In the genomic region with DNA sequence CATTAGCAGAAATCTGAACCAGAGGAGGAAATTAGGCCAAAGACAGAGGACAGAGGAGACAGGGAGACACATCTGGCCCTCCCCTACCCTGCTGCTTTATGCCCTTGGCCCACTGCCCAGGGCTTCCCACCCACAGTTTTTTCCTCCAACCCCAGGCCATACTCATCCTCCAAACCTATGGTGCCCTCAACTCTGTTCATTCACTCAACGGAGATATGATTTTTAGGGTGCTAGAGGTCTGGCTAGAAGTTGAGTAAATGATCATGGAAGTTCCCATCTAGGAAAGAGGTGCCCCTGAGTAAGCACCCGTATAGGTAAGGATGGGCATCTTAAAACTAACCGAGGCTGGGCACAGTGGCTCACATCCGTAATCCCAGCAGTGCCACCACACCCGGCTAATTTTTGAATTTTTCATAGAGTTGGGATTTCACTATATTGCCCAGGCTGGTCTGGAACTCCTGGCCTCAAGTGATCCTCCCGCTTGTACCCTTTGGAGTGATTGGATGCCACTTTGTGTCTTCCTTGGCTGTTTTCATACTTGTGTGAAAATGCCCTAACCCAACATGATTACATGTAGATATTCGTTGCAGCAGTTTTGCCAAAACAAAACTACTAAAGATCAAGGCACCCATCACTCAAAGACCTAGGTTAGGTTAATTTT, we compare ENCODE assay signal across 29 cellular contexts. TPM values are rescaled to one million over a fixed set of nuclear protein-coding genes. Genes with fewer than 3 reads are reported as not detected.
A peak's percentile ranks its signal among the peaks of the same experiment; 100 is the strongest.
DNase-seq lines count a peak whose midpoint lies in the region; ATAC-seq, FAIRE-seq and TF ChIP-seq lines count a peak whose summit lies in the region.
"Had no signal": no experiment of that assay in that cellular context is flagged by ENCODE, and none has a peak within 500 bp of the region (broad histone marks: within the 10 kb centered on the region; RNA-seq: fewer than 3 reads in every experiment).

No MANE protein-coding gene starts in this region.

- H3K36me3 ChIP-seq in Caco-2 (ENCODE audit: control insufficient read depth, insufficient read depth, low read length) (peaks cover 17% of the 10 kb centered on the region), HUES6 (ENCODE audit: control insufficient read depth, insufficient read depth, low read length) (peaks cover 39% of the 10 kb centered on the region), astrocyte (ENCODE audit: insufficient read depth, low read length) (peaks cover 14% of the 10 kb centered on the region)
- H3K36me3 ChIP-seq: BE2C, prostate gland, vagina had no signal

- peaks cover 37% of the 10 kb centered on the region for H4K20me1 ChIP-seq in astrocyte (ENCODE audit: insufficient read depth, low read length)

- H3K4me2 ChIP-seq in astrocyte (ENCODE audit: low read length) = no peak overlapping the region

- H3K79me2 ChIP-seq in astrocyte (ENCODE audit: insufficient read depth, low read length) = peaks cover 39% of the 10 kb centered on the region

- POLR2A ChIA-PET in Caco-2 (lab: Charles Lee) = interaction anchor here (0.9 to 1.3 kb wide), 2 partner anchors 11 to 57 kb away, joined by 3 to 7 read pairs; no protein-coding TSS in a partner anchor

- no peak for TF ChIP-seq CTCF in Caco-2 (IDR thresholded peaks at IDR 0.05; ENCODE audit: insufficient read depth in 1 of 2, low read depth in 1 of 2, low read length in 1 of 2, severe bottlenecking in 1 of 2, unreplicated experiment in 1 of 2)
- TF ChIP-seq CTCF in astrocyte (IDR thresholded peaks at IDR 0.05; ENCODE audit: insufficient read depth, low read depth, low read length) = no peak
- TF ChIP-seq CTCF in nephron progenitor cell (IDR thresholded peaks at IDR 0.05) = no peak

- no TSS peak for BruUV-seq in Caco-2 (replicated peaks; lab: Mats Ljungman, UMichigan)

- H3K9ac ChIP-seq in HUES6 (ENCODE audit: low read length) = peak overlapping the region; percentile 34
- H3K9ac ChIP-seq in astrocyte (ENCODE audit: low read length) = no peak overlapping the region

- H3K9me3 Mint-ChIP-seq in Caco-2 (ENCODE audit: unreplicated experiment) (no peaks in the 10 kb centered on the region), astrocyte (ENCODE audit: unreplicated experiment) (no peaks in the 10 kb centered on the region), nephron progenitor cell (no peaks in the 10 kb centered on the region)
- H3K9me3 Mint-ChIP-seq: activated CD4-positive, alpha-beta T cell treated with anti-CD3 and anti-CD28 coated beads, Interleukin-2, amount 10 ng/mL, durations not matched to agents 24 days and 14 days; activated naive CD8-positive, alpha-beta T cell treated with anti-CD3 and anti-CD28 coated beads, Interleukin-2, amount 10 ng/mL, durations not matched to agents 7 days and 5 days; activated T-cell treated with anti-CD3 and anti-CD28 coated beads, Interleukin-2, amount 50 U/mL, for 24 hours; CD8-positive, alpha-beta memory T cell; IgD-negative memory B cell had no signal

- ATAC-seq in HG03045 (IDR thresholded peaks at IDR 0.05; ENCODE audit: unreplicated experiment) (no peak), GM21447 (IDR thresholded peaks at IDR 0.05; ENCODE audit: unreplicated experiment) (no peak)

- no peak for FAIRE-seq in astrocyte (lab: Jason Lieb, UNC)
- FAIRE-seq: frontal cortex had no signal

- CTCF ChIA-PET in Caco-2 (lab: Charles Lee) = no interaction called here

- H3K27ac ChIP-seq in HUES6 (ENCODE audit: low read depth, low read length) (no peak overlapping the region), astrocyte (ENCODE audit: low read depth, low read length) (no peak overlapping the region)
- H3K27ac ChIP-seq: testis, vagina had no signal

- H3K4me1 Mint-ChIP-seq in Caco-2 (ENCODE audit: low read depth, unreplicated experiment) (peaks cover 15% of the 10 kb centered on the region), astrocyte (ENCODE audit: low read depth, unreplicated experiment) (peaks cover 17% of the 10 kb centered on the region), nephron progenitor cell (peaks cover 28% of the 10 kb centered on the region)

- H3K4me3 ChIP-seq in Caco-2 (ENCODE audit: low read depth, low read length) (no peak overlapping the region), HUES6 (ENCODE audit: low read depth, low read length) (no peak overlapping the region), astrocyte (ENCODE audit: insufficient read depth, low read depth, low read length) (no peak overlapping the region)
- H3K4me3 ChIP-seq: HAP-1, prostate gland, testis, vagina had no signal

- H3K36me3 Mint-ChIP-seq in Caco-2 (ENCODE audit: insufficient read depth, unreplicated experiment) = peaks cover 80% of the 10 kb centered on the region
- peaks cover 34% of the 10 kb centered on the region for H3K36me3 Mint-ChIP-seq in astrocyte (ENCODE audit: low read depth, unreplicated experiment)
- peaks cover 27% of the 10 kb centered on the region for H3K36me3 Mint-ChIP-seq in nephron progenitor cell (ENCODE audit: low read depth)
- H3K36me3 Mint-ChIP-seq: activated naive CD8-positive, alpha-beta T cell treated with anti-CD3 and anti-CD28 coated beads, Interleukin-2, amount 10 ng/mL, durations not matched to agents 7 days and 5 days; CD8-positive, alpha-beta memory T cell; IgD-negative memory B cell had no signal

- H3K27me3 ChIP-seq in Caco-2 (replicated peaks; ENCODE audit: control insufficient read depth, insufficient read depth, low read length) = no peaks in the 10 kb centered on the region
- H3K27me3 ChIP-seq in HUES6 (ENCODE audit: control insufficient read depth, insufficient read depth, low read length) = no peaks in the 10 kb centered on the region
- H3K27me3 ChIP-seq in astrocyte (ENCODE audit: insufficient read depth, low read length) = no peaks in the 10 kb centered on the region
- H3K27me3 ChIP-seq: testis, vagina had no signal

- H3K4me3 Mint-ChIP-seq in Caco-2 (ENCODE audit: unreplicated experiment) (peak overlapping the region; percentile 89), astrocyte (ENCODE audit: unreplicated experiment) (peak overlapping the region; percentile 100), nephron progenitor cell (no peak overlapping the region)
- H3K4me3 Mint-ChIP-seq: activated CD4-positive, alpha-beta T cell treated with anti-CD3 and anti-CD28 coated beads, Interleukin-2, amount 10 ng/mL, durations not matched to agents 24 days and 14 days; activated naive CD8-positive, alpha-beta T cell treated with anti-CD3 and anti-CD28 coated beads, Interleukin-2, amount 10 ng/mL, durations not matched to agents 7 days and 5 days; activated T-cell treated with anti-CD3 and anti-CD28 coated beads, Interleukin-2, amount 50 U/mL, for 24 hours; CD8-positive, alpha-beta memory T cell; IgD-negative memory B cell had no signal

- H2AFZ ChIP-seq in astrocyte (ENCODE audit: low read depth, low read length) = no peak overlapping the region

- intact Hi-C loops in Caco-2 (cut with micrococcal nuclease; ENCODE audit: unreplicated experiment) = loop anchor here (1.0 kb wide), 1 partner anchor 48 kb away; a partner anchor contains a TSS

- H3K27me3 Mint-ChIP-seq in Caco-2 (ENCODE audit: insufficient read depth, unreplicated experiment) (no peaks in the 10 kb centered on the region), astrocyte (ENCODE audit: low read depth, unreplicated experiment) (no peaks in the 10 kb centered on the region), nephron progenitor cell (ENCODE audit: low read depth, poor library complexity) (no peaks in the 10 kb centered on the region)
- H3K27me3 Mint-ChIP-seq: activated T-cell treated with anti-CD3 and anti-CD28 coated beads, Interleukin-2, amount 50 U/mL, for 24 hours; IgD-negative memory B cell had no signal

- peaks cover 25% of the 10 kb centered on the region for H3K4me1 ChIP-seq in Caco-2
- H3K4me1 ChIP-seq in HUES6 (ENCODE audit: control insufficient read depth, insufficient read depth, low read length) = 0 out of 2 replicates have a peak, but pooled peaks cover 6% of the 10 kb centered on the region
- H3K4me1 ChIP-seq in astrocyte (ENCODE audit: insufficient read depth, low read length) = peaks cover 19% of the 10 kb centered on the region
- H3K4me1 ChIP-seq: BE2C, vagina had no signal

- H3K9me3 ChIP-seq in Caco-2 = no peaks in the 10 kb centered on the region
- no peaks in the 10 kb centered on the region for H3K9me3 ChIP-seq in HUES6 (ENCODE audit: control insufficient read depth, insufficient read depth, low read depth, low read length)
- H3K9me3 ChIP-seq in astrocyte (ENCODE audit: insufficient read depth, low read depth, low read length) = no peaks in the 10 kb centered on the region
- H3K9me3 ChIP-seq: BE2C, HAP-1, prostate gland, testis, vagina had no signal

- H3K27ac Mint-ChIP-seq in Caco-2 (ENCODE audit: unreplicated experiment) (peak overlapping the region; percentile 99), astrocyte (ENCODE audit: unreplicated experiment) (no peak overlapping the region), nephron progenitor cell (peak overlapping the region; percentile 86)
- H3K27ac Mint-ChIP-seq: activated CD4-positive, alpha-beta T cell treated with anti-CD3 and anti-CD28 coated beads, Interleukin-2, amount 10 ng/mL, durations not matched to agents 24 days and 14 days; activated naive CD8-positive, alpha-beta T cell treated with anti-CD3 and anti-CD28 coated beads, Interleukin-2, amount 10 ng/mL, durations not matched to agents 7 days and 5 days; activated T-cell treated with anti-CD3 and anti-CD28 coated beads, Interleukin-2, amount 50 U/mL, for 24 hours; CD8-positive, alpha-beta memory T cell; IgD-negative memory B cell had no signal

- peak in 1 of 2 experiments; percentile 40 for DNase-seq in Caco-2
- DNase-seq in astrocyte (ENCODE audit: low read depth) = no peak
- no peak for DNase-seq in nephron progenitor cell
- DNase-seq in NCI-H146 treated with DMSO at 0.1 percent for 48 hours (lab: John Stamatoyannopoulos, UW; ENCODE audit: unreplicated experiment) = no peak
- no peak for DNase-seq in iPS-NIHi11 (ENCODE audit: low spot score)
- DNase-seq: activated CD4-positive, alpha-beta T cell treated with anti-CD3 and anti-CD28 coated beads, Interleukin-2, amount 10 ng/mL, durations not matched to agents 24 days and 14 days; activated gamma-delta T cell; activated naive CD8-positive, alpha-beta T cell treated with anti-CD3 and anti-CD28 coated beads, Interleukin-2, amount 10 ng/mL, durations not matched to agents 7 days and 5 days; activated T-cell treated with anti-CD3 and anti-CD28 coated beads, Interleukin-2, amount 50 U/mL, for 24 hours; BE2C; CD8-positive, alpha-beta memory T cell; central memory CD4-positive, alpha-beta T cell; NCI-H1105; NCI-H2029; NCI-H2227 treated with DMSO at 0.1 percent for 48 hours; NCI-H748 treated with DMSO at 0.1 percent for 48 hours; stimulated activated CD4-positive, alpha-beta T cell treated with anti-CD3 and anti-CD28 coated beads, Interleukin-15, amount 100 ng/mL, for 24 hours; stimulated activated naive CD4-positive, alpha-beta T cell treated with Interleukin-2 at 50 U/mL for 16 hours; testis had no signal

RNA-seq across cellular contexts. Expression of a gene that starts 4.4 kb away (rescaled TPM):
- total RNA-seq in Caco-2 (2022) (2,564 and 2,674 TPM in 2 replicates), astrocyte (1,741 and 1,989 TPM in 2 replicates)
- total RNA-seq: myocyte had no signal

RNA-seq across cellular contexts. Expression of a gene that starts 48.4 kb away (rescaled TPM):
- total RNA-seq in Caco-2 (2022) = 3,707 and 3,725 TPM in 2 replicates
- 2,321 and 2,570 TPM in 2 replicates for total RNA-seq in astrocyte
- total RNA-seq: activated CD8-positive, alpha-beta memory T cell treated with anti-CD3 and anti-CD28 coated beads for 36 hours; frontal cortex had no signal

RNA-seq across cellular contexts. Expression of a gene that starts 52.9 kb away (rescaled TPM):
- total RNA-seq in Caco-2 (2022) = 445 and 452 TPM in 2 replicates
- 231 and 242 TPM in 2 replicates for total RNA-seq in astrocyte
